Comparison of ENCODE assay signal across 23 cellular contexts in the genomic region with DNA sequence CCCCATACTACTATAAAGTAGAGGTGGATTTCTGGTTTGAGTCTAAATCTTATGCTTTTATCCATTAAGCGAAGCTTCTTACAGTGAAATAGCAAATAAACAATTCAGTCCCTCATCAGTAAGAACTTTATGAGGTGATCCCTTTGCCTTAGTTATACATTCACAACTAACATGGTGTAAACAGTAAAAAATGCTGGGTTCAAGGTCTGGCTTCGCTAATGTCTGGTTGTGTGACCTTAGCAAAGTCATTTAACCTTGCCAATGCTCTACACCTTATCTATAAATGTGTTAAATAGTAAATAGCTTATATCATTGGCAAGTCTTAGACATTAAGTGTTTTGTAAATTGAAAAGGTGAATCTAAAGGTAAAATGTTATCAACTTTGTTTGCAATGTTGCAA.
"Had no signal": no experiment of that assay in that cellular context is flagged by ENCODE, and none has a peak within 500 bp of the region (broad histone marks: within the 10 kb centered on the region; RNA-seq: fewer than 3 reads in every experiment).

No MANE protein-coding gene starts in this region.

- FAIRE-seq: colon, endothelial cell of umbilical vein, frontal cortex, islet of Langerhans, keratinocyte had no signal

- H3K27me3 ChIP-seq: dorsolateral prefrontal cortex, esophagus muscularis mucosa, foreskin keratinocyte, gastroesophageal sphincter, heart left ventricle, left lung had no signal

- H3K36me3 ChIP-seq: esophagus muscularis mucosa, gastroesophageal sphincter, heart left ventricle, left lung, lower lobe of right lung had no signal

- H3K27ac Mint-ChIP-seq: naive B cell had no signal

- H3K36me3 Mint-ChIP-seq: mesothelial cell of epicardium, naive B cell had no signal

- H3K4me1 ChIP-seq: heart left ventricle, lower lobe of right lung had no signal

- H3K4me1 Mint-ChIP-seq: naive B cell had no signal

- H3K9me3 ChIP-seq: esophagus muscularis mucosa, gastroesophageal sphincter, left lung, lower lobe of right lung, mucosa of descending colon had no signal

- H3K27ac ChIP-seq: coronary artery, dorsolateral prefrontal cortex, foreskin keratinocyte, heart left ventricle, left lung, lower lobe of right lung had no signal

- H3K27me3 Mint-ChIP-seq: naive B cell had no signal

- H3K4me3 ChIP-seq: coronary artery, dorsolateral prefrontal cortex, esophagus muscularis mucosa, gastroesophageal sphincter, heart left ventricle, left lung, lower lobe of right lung, mucosa of descending colon had no signal

- H3K4me3 Mint-ChIP-seq: mesothelial cell of epicardium, naive B cell had no signal

- DNase-seq: dermis blood vessel endothelial cell; dorsolateral prefrontal cortex; effector CD4-positive, alpha-beta T cell; effector memory CD4-positive, alpha-beta T cell; foreskin keratinocyte; heart left ventricle; hippocampal formation; left cardiac atrium; left lung; left ventricle myocardium superior; lower lobe of right lung; mesenchymal stem cell; mucosa of descending colon; naive B cell had no signal

- ATAC-seq: foreskin keratinocyte, gastroesophageal sphincter, heart left ventricle, left cardiac atrium, left lung, left ventricle myocardium superior, lower lobe of right lung, mucosa of descending colon had no signal
